In genomic region chr10:33335800-33336605, GRCh38 we compare ENCODE assay signal across 8 cellular contexts. TPM values are rescaled to one million over a fixed set of nuclear protein-coding genes. Genes with fewer than 3 reads are reported as not detected.
DNase-seq lines count a peak whose midpoint lies in the region; ATAC-seq and TF ChIP-seq lines count a peak whose summit lies in the region.

No MANE protein-coding gene starts in this region.

- peak overlapping the region; percentile 89 for H2BK5ac ChIP-seq in trophoblast cell (ENCODE audit: low read depth, low read length, poor library complexity)

- H3K79me2 ChIP-seq in trophoblast cell (ENCODE audit: control insufficient read depth, insufficient read depth, low read length, poor library complexity): peaks cover 25% of the 10 kb centered on the region

- peak overlapping the region; percentile 10 for H4K12ac ChIP-seq in trophoblast cell (ENCODE audit: low read depth, low read length)

- peak overlapping the region; percentile 89 for H3K4me3 ChIP-seq in AG09309 (ENCODE audit: control insufficient read depth, low read depth, low read length)
- peak overlapping the region; percentile 86 for H3K4me3 ChIP-seq in HFF-Myc (replicated peaks; ENCODE audit: low read depth, low read length)
- peak overlapping the region; percentile 95 for H3K4me3 ChIP-seq in cardiac muscle cell
- peak overlapping the region; percentile 81 for H3K4me3 ChIP-seq in trophoblast cell (ENCODE audit: low read depth, low read length)

- H2AK5ac ChIP-seq in trophoblast cell (ENCODE audit: low read length): no peak overlapping the region

- peak overlapping the region; percentile 98 for H3K4me2 ChIP-seq in trophoblast cell (ENCODE audit: low read length)

- peak overlapping the region; percentile 35 for H3K4ac ChIP-seq in trophoblast cell (ENCODE audit: low read depth, low read length)

- H3K27ac Mint-ChIP-seq in activated naive CD8-positive, alpha-beta T cell: no peak overlapping the region

- H3K27me3 ChIP-seq in cardiac muscle cell (no peaks in the 10 kb centered on the region), trophoblast cell (ENCODE audit: insufficient read depth, low read length) (no peaks in the 10 kb centered on the region)

- H3K18ac ChIP-seq in trophoblast cell (ENCODE audit: low read length): peak overlapping the region; percentile 96

- H3K4me1 Mint-ChIP-seq in activated naive CD8-positive, alpha-beta T cell (ENCODE audit: low read depth): peaks cover 20% of the 10 kb centered on the region

- H2BK12ac ChIP-seq in trophoblast cell (ENCODE audit: low read length): peak overlapping the region; percentile 27

- DNase-seq in AG09309 (ENCODE audit: low read depth) (no peak), HFF-Myc (ENCODE audit: extremely low read depth, low read depth) (no peak), cardiac muscle cell (ENCODE audit: low read depth in 1 of 2, low spot score in 1 of 2) (peak; percentile 61 to 87), trophoblast cell (peak in 1 of 2 donors; percentile 44), NCI-H82 treated with DMSO at 0.1 percent for 48 hours (lab: John Stamatoyannopoulos, UW; ENCODE audit: unreplicated experiment) (no peak)

- peak overlapping the region; percentile 91 for H2BK120ac ChIP-seq in trophoblast cell (ENCODE audit: insufficient read depth, low read length, poor library complexity)

- peak overlapping the region; percentile 69 for H3K4me3 Mint-ChIP-seq in activated naive CD8-positive, alpha-beta T cell

- peaks cover 13% of the 10 kb centered on the region for H3K4me1 ChIP-seq in cardiac muscle cell (ENCODE audit: low read depth)
- peaks cover 4 to 6% of the 10 kb centered on the region in 2 experiments for H3K4me1 ChIP-seq in trophoblast cell (ENCODE audit: control insufficient read depth in 1 of 2, insufficient read depth in 2 of 2, low read length in 2 of 2)

- no peak for ATAC-seq in GM18909 (IDR thresholded peaks at IDR 0.05; ENCODE audit: poor library complexity, unreplicated experiment)
- ATAC-seq in GM21576 (IDR thresholded peaks at IDR 0.05; ENCODE audit: unreplicated experiment): no peak

- H3K27ac ChIP-seq in cardiac muscle cell: peak overlapping the region; percentile 96
- peak overlapping the region; percentile 84 for H3K27ac ChIP-seq in trophoblast cell (ENCODE audit: low read depth, low read length)

- H3K36me3 ChIP-seq in cardiac muscle cell (no peaks in the 10 kb centered on the region), trophoblast cell (ENCODE audit: control insufficient read depth in 1 of 2, insufficient read depth in 2 of 2, low read length in 2 of 2) (no peaks in the 10 kb centered on the region)

- no peaks in the 10 kb centered on the region for H3K36me3 Mint-ChIP-seq in activated naive CD8-positive, alpha-beta T cell

- H3K27me3 Mint-ChIP-seq in activated naive CD8-positive, alpha-beta T cell: peaks cover 34% of the 10 kb centered on the region

- peak overlapping the region; percentile 58 for H2AFZ ChIP-seq in trophoblast cell (ENCODE audit: insufficient read depth, low read length, poor library complexity)

- H4K8ac ChIP-seq in trophoblast cell (ENCODE audit: low read depth, low read length): peak overlapping the region; percentile 70

- peak overlapping the region; percentile 47 for H3K14ac ChIP-seq in trophoblast cell (ENCODE audit: low read length)

- H3K79me1 ChIP-seq in trophoblast cell (ENCODE audit: low read length): peaks cover 29% of the 10 kb centered on the region

- H3K9me3 ChIP-seq in cardiac muscle cell (ENCODE audit: low read depth) (no peaks in the 10 kb centered on the region), trophoblast cell (ENCODE audit: insufficient read depth, low read depth, low read length) (no peaks in the 10 kb centered on the region)

- TF ChIP-seq CTCF in AG09309 (IDR thresholded peaks at IDR 0.05; ENCODE audit: control insufficient read depth, insufficient read depth, low read depth, low read length, missing control alignments) (no peak), HFF-Myc (IDR thresholded peaks at IDR 0.05; ENCODE audit: low read depth, low read length, missing control alignments) (no peak), cardiac muscle cell (IDR thresholded peaks at IDR 0.05; ENCODE audit: low read depth, low read length) (peak; percentile 5)

- H3K9me3 Mint-ChIP-seq in activated naive CD8-positive, alpha-beta T cell (ENCODE audit: low read depth): no peaks in the 10 kb centered on the region

- no CpG with 5 or more reads among the region's 53 CpGs for WGBS in trophoblast cell (ENCODE audit: extremely low coverage, insufficient coverage, insufficient read length)

- peak overlapping the region; percentile 58 for H4K91ac ChIP-seq in trophoblast cell (ENCODE audit: low read depth, low read length)

- no peak overlapping the region for H3K23ac ChIP-seq in trophoblast cell (ENCODE audit: low read length)

- H3K9ac ChIP-seq in trophoblast cell (ENCODE audit: low read length): peak overlapping the region; percentile 5

RNA-seq across cellular contexts. Expression of gene NRP1, which starts 1.5 kb away (rescaled TPM):
- 178 and 327 TPM in 2 replicates for total RNA-seq in cardiac muscle cell
- polyA plus RNA-seq in cardiac muscle cell: 145 and 241 TPM in 2 replicates
- polyA plus RNA-seq in trophoblast cell (2013): 79.2 and 81.6 TPM in 2 replicates

Comparison
In these comparisons a context has a peak if more than half of its experiments do, and no peak if none do; other contexts are left out.
1. DNase-seq: peak in cardiac muscle cell (2 of 2); none in AG09309 (single experiment), HFF-Myc (single experiment) and NCI-H82 treated with DMSO at 0.1 percent for 48 hours (single experiment).
2. Peak in every context shown above with its lines, with median percentiles within 50 percentile points of each other: H3K4me3 ChIP-seq.